ENCODE assay signal across 23 cellular contexts in the genomic region with DNA sequence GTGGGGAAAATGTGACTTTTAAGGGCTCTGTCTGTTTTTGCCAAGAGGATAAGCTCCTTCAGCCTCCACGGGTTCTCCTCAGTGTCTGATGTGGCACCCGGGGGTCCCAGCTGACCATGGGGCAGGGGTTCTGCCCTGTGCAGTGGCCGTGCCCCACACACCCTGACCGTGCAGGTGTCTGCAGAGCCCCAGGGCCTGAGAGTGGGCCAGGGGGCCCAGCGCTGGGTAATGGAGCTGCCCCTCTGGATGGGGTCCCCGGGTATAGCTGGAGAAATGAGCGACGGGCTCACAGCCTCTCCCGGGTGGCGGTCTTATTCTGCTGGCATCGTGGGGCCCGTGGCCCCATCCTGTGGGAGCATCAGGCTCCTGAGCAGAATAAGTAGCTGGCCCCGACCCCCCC. TPM values are rescaled to one million over a fixed set of nuclear protein-coding genes. Genes with fewer than 3 reads are reported as not detected.
"Had no signal": no experiment of that assay in that cellular context is flagged by ENCODE, and none has a peak within 500 bp of the region (broad histone marks: within the 10 kb centered on the region; RNA-seq: fewer than 3 reads in every experiment).

No MANE protein-coding gene starts in this region.

- H3K27me3 ChIP-seq: ascending aorta, breast epithelium, cardiac muscle cell, colonic mucosa had no signal

- H3K4me3 ChIP-seq: ascending aorta, cardiac muscle cell, colonic mucosa, esophagus squamous epithelium had no signal

- H3K9me3 ChIP-seq: ascending aorta, breast epithelium, colonic mucosa, esophagus squamous epithelium had no signal

- DNase-seq: activated gamma-delta T cell, esophagus squamous epithelium had no signal

- H3K36me3 ChIP-seq: ascending aorta, breast epithelium, cardiac muscle cell, colonic mucosa, esophagus squamous epithelium had no signal

- H3K27ac ChIP-seq: ascending aorta, breast epithelium, cardiac muscle cell, colonic mucosa, epithelial cell of prostate, esophagus squamous epithelium, VCaP had no signal

RNA-seq across cellular contexts. Expression of gene AIRE, which starts 11.2 kb away (rescaled TPM):
- total RNA-seq: activated CD4-positive, alpha-beta memory T cell treated with anti-CD3 and anti-CD28 coated beads for 36 hours; activated CD8-positive, alpha-beta memory T cell treated with anti-CD3 and anti-CD28 coated beads for 36 hours; activated CD8-positive, alpha-beta T cell treated with anti-CD3 and anti-CD28 coated beads, Interleukin-2, amount 10 ng/mL, durations not matched to agents 7 days and 5 days; activated naive CD4-positive, alpha-beta T cell treated with anti-CD3 and anti-CD28 coated beads, Interleukin-2, amount 50 U/mL, for 72 hours; activated naive CD8-positive, alpha-beta T cell treated with anti-CD3 and anti-CD28 coated beads, Interleukin-2, amount 10 ng/mL, durations not matched to agents 7 days and 5 days; activated T-cell treated with anti-CD3 and anti-CD28 coated beads, Interleukin-2, amount 50 U/mL, for 72 hours; breast epithelium; dermis microvascular lymphatic vessel endothelial cell; esophagus squamous epithelium; fibroblast of lung; fibroblast of villous mesenchyme had no signal
- polyA plus RNA-seq: cardiac muscle cell, fibroblast of lung had no signal

RNA-seq across cellular contexts. Expression of gene DNMT3L, which starts 35.2 kb away (rescaled TPM):
- total RNA-seq: activated CD4-positive, alpha-beta memory T cell treated with anti-CD3 and anti-CD28 coated beads for 36 hours; activated CD8-positive, alpha-beta memory T cell treated with anti-CD3 and anti-CD28 coated beads for 36 hours; activated CD8-positive, alpha-beta memory T cell treated with anti-CD3 and anti-CD28 coated beads, Interleukin-2, amount 10 ng/mL, durations not matched to agents 7 days and 5 days; activated CD8-positive, alpha-beta T cell treated with anti-CD3 and anti-CD28 coated beads, Interleukin-2, amount 10 ng/mL, durations not matched to agents 7 days and 5 days; activated naive CD4-positive, alpha-beta T cell treated with anti-CD3 and anti-CD28 coated beads, Interleukin-2, amount 50 U/mL, for 72 hours; activated naive CD8-positive, alpha-beta T cell treated with anti-CD3 and anti-CD28 coated beads, Interleukin-2, amount 10 ng/mL, durations not matched to agents 7 days and 5 days; activated T-cell treated with anti-CD3 and anti-CD28 coated beads, Interleukin-2, amount 50 U/mL, for 72 hours; ascending aorta; breast epithelium; cardiac muscle cell; colonic mucosa; dermis microvascular lymphatic vessel endothelial cell; endothelial cell of umbilical vein; esophagus squamous epithelium; fibroblast of lung; fibroblast of villous mesenchyme; T-cell; T-helper 2 cell treated with Interferon-gamma antibody and Interleukin-4, amounts not matched to agents 100 ng/mL and 5 ng/mL, for 36 hours; WTC11 had no signal
- polyA plus RNA-seq: cardiac muscle cell, endothelial cell of umbilical vein, esophagus, fibroblast of lung had no signal

RNA-seq across cellular contexts. Expression of gene ICOSLG, which starts 56.2 kb away (rescaled TPM):
- total RNA-seq: ascending aorta had no signal
- polyA plus RNA-seq: cardiac muscle cell, fibroblast of lung had no signal
